8 cellular contexts compared by ENCODE assay signal in the genomic region with DNA sequence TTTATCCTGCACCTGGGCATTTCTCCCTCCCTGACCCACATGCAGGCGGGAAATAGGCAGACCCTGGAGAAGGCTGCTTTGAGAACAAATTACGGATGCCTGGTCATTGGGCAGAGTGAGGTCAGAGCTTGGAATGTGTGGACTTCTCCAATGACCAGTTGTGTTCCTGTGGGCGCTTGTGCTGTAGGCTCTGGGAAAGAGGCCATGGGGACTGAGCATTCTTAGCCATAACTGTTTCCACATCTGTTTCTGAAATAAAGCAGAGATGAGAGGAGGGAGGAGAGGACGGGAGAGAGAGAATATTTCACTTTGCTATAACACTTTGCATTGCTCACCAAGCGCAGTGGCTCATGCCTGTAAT. TPM values are rescaled to one million over a fixed set of nuclear protein-coding genes. Genes with fewer than 3 reads are reported as not detected.
DNase-seq lines count a peak whose midpoint lies in the region; ATAC-seq, FAIRE-seq and TF ChIP-seq lines count a peak whose summit lies in the region.

No MANE protein-coding gene starts in this region.

- no peaks in the 10 kb centered on the region for H3K9me3 ChIP-seq in HUES48 (ENCODE audit: control insufficient read depth, insufficient read depth, low read length)
- no peaks in the 10 kb centered on the region for H3K9me3 ChIP-seq in lung (ENCODE audit: control insufficient read depth in 2 of 2, insufficient read depth in 1 of 2, low read length in 1 of 2)
- H3K9me3 ChIP-seq in suprapubic skin, result no peaks in the 10 kb centered on the region

- H3K4me1 ChIP-seq in HUES48 (ENCODE audit: control insufficient read depth, insufficient read depth, low read length) (peaks cover 4% of the 10 kb centered on the region; the same call in 1 of the 2 replicates), lung (ENCODE audit: control insufficient read depth in 2 of 2, insufficient read depth in 2 of 2, low read length in 2 of 2) (peaks cover 0 to 10% of the 10 kb centered on the region in 2 donors), suprapubic skin (peaks cover 13% of the 10 kb centered on the region)

- H3K4me3 ChIP-seq in HUES48 (ENCODE audit: low read depth, low read length) (no peak overlapping the region), lung (no peak overlapping the region), suprapubic skin (no peak overlapping the region)

- TF ChIP-seq POLR2A in suprapubic skin (IDR thresholded peaks at IDR 0.05), result no peak

- WGBS in lung, 2 donors, result 69 to 81% methylated on average over 5 of the region's 5 CpGs
- 63% methylated on average over 5 of the region's 5 CpGs for WGBS in suprapubic skin

- H3K36me3 ChIP-seq in HUES48 (ENCODE audit: control insufficient read depth, insufficient read depth, low read length), result peaks cover 4% of the 10 kb centered on the region; the same call in 1 of the 2 replicates
- H3K36me3 ChIP-seq in lung (ENCODE audit: control insufficient read depth in 2 of 2, insufficient read depth in 2 of 2, low read length in 2 of 2), result peaks cover 0 to 4% of the 10 kb centered on the region in 2 donors
- H3K36me3 ChIP-seq in suprapubic skin, result peaks cover 3% of the 10 kb centered on the region

- ATAC-seq in lung (ENCODE audit: insufficient read depth, low FRiP score) (peak; percentile 21), HG03521 (IDR thresholded peaks at IDR 0.05; ENCODE audit: unreplicated experiment) (no peak)

- peak; percentile 81 for FAIRE-seq in endometrium (lab: Jason Lieb, UNC)

- peak overlapping the region; percentile 57 for H3K27ac ChIP-seq in HUES48 (ENCODE audit: low read depth, low read length)
- peak overlapping the region in 1 of 2 donors; percentile 86 for H3K27ac ChIP-seq in lung (ENCODE audit: low read depth in 1 of 2, low read length in 1 of 2)
- peak overlapping the region; percentile 55 for H3K27ac ChIP-seq in suprapubic skin
- H3K27ac ChIP-seq in substantia nigra (ENCODE audit: low read depth, low read length, poor library complexity, severe bottlenecking), result no peak overlapping the region

- no peak for TF ChIP-seq CTCF in lung (IDR thresholded peaks at IDR 0.05; ENCODE audit: control extremely low read depth, extremely low read depth)
- TF ChIP-seq CTCF in suprapubic skin (IDR thresholded peaks at IDR 0.05), result no peak

- no peak for DNase-seq in lung (ENCODE audit: low spot score)
- DNase-seq in suprapubic skin (ENCODE audit: low spot score in 2 of 2), result no peak
- DNase-seq in substantia nigra (lab: John Stamatoyannopoulos, UW), result no peak
- no peak for DNase-seq in retina
- DNase-seq in NK-92 (lab: John Stamatoyannopoulos, UW; ENCODE audit: unreplicated experiment), result no peak

- H3K9ac ChIP-seq in HUES48 (ENCODE audit: low read depth, low read length), result no peak overlapping the region

- no peaks in the 10 kb centered on the region for H3K27me3 ChIP-seq in HUES48 (ENCODE audit: control insufficient read depth, insufficient read depth, low read length)
- H3K27me3 ChIP-seq in lung (ENCODE audit: control insufficient read depth, insufficient read depth), result no peaks in the 10 kb centered on the region
- H3K27me3 ChIP-seq in suprapubic skin, result no peaks in the 10 kb centered on the region

- no peak for TF ChIP-seq EP300 in suprapubic skin (IDR thresholded peaks at IDR 0.05)

RNA-seq across cellular contexts. Expression of gene TMEM184B, which starts 11.2 kb away (rescaled TPM):
- total RNA-seq in lung (10 to 100 TPM; 39.9 to 82.4 TPM), suprapubic skin (10 to 100 TPM; 41.5 to 54.9 (median 46.0) TPM)
- 10 to 100 TPM; 26.3 to 39.9 TPM for polyA plus RNA-seq in lung

RNA-seq across cellular contexts. Expression of gene CSNK1E, which starts 33.2 kb away (rescaled TPM):
- 100 to 1,000 TPM; 118 to 121 TPM for total RNA-seq in lung
- polyA plus RNA-seq in lung, result 100 to 1,000 TPM in 1 of 2 donors, 10 to 100 TPM in 1; 87.2 to 106 TPM
- 100 to 1,000 TPM; 112 to 246 (median 160) TPM for total RNA-seq in suprapubic skin
